ENCODE assay signal across 28 cellular contexts in genomic region chr13:37923236-37923635, GRCh38. TPM values are rescaled to one million over a fixed set of nuclear protein-coding genes. Genes with fewer than 3 reads are reported as not detected.
"Had no signal": no experiment of that assay in that cellular context is flagged by ENCODE, and none has a peak within 500 bp of the region (broad histone marks: within the 10 kb centered on the region; RNA-seq: fewer than 3 reads in every experiment).

No MANE protein-coding gene starts in this region.

- H3K4me1 Mint-ChIP-seq: activated B cell treated with CpG ODN at 0.5 μM for 24 hours; activated T-helper 17 cell treated with anti-CD3 and anti-CD28 coated beads, Interleukin-2, amount 50 U/mL, for 72 hours; naive thymus-derived CD4-positive, alpha-beta T cell; stimulated activated effector memory CD8-positive, alpha-beta T cell treated with anti-CD3 and anti-CD28 coated beads, Interleukin-12 subunit alpha, Interleukin-12 subunit beta, amount 100 ng/mL, for 72 hours; T-helper 17 cell had no signal

- ATAC-seq: activated CD8-positive, alpha-beta T cell treated with anti-CD3 and anti-CD28 coated beads for 36 hours; activated naive CD4-positive, alpha-beta T cell treated with anti-CD3 and anti-CD28 coated beads, Interleukin-2, amount 50 U/mL, for 72 hours; activated T-cell treated with anti-CD3 and anti-CD28 coated beads, Interleukin-2, amount 50 U/mL, for 4 hours; activated T-helper 17 cell treated with anti-CD3 and anti-CD28 coated beads, Interleukin-2, amount 50 U/mL, for 72 hours; body of pancreas; naive thymus-derived CD4-positive, alpha-beta T cell; pancreas; sciatic nerve; stimulated activated effector memory CD8-positive, alpha-beta T cell treated with anti-CD3 and anti-CD28 coated beads, Interleukin-12 subunit alpha, Interleukin-12 subunit beta, amount 100 ng/mL, for 72 hours; T-helper 17 cell had no signal

- H3K27ac ChIP-seq: body of pancreas, pancreas, prostate gland, skin epidermis, upper lobe of left lung had no signal

- H3K27me3 Mint-ChIP-seq: activated B cell treated with CpG ODN at 0.5 μM for 24 hours; activated CD8-positive, alpha-beta T cell treated with anti-CD3 and anti-CD28 coated beads for 36 hours; activated T-helper 17 cell treated with anti-CD3 and anti-CD28 coated beads, Interleukin-2, amount 50 U/mL, for 72 hours; naive thymus-derived CD4-positive, alpha-beta T cell; stimulated activated naive CD8-positive, alpha-beta T cell treated with anti-CD3 and anti-CD28 coated beads, Interleukin-15, Interleukin-2, amounts not matched to agents 100 ng/mL and 50 ng/mL, for 24 hours; T-helper 17 cell had no signal

- H3K9me3 ChIP-seq: body of pancreas, pancreas, prostate gland, upper lobe of left lung had no signal

- H3K4me3 ChIP-seq: body of pancreas, pancreas, prostate gland, skin epidermis, upper lobe of left lung had no signal

- H3K4me3 Mint-ChIP-seq: activated B cell treated with CpG ODN at 0.5 μM for 24 hours; activated CD8-positive, alpha-beta T cell treated with anti-CD3 and anti-CD28 coated beads for 36 hours; activated T-cell treated with anti-CD3 and anti-CD28 coated beads, Interleukin-2, amount 50 U/mL, for 4 hours; activated T-helper 17 cell treated with anti-CD3 and anti-CD28 coated beads, Interleukin-2, amount 50 U/mL, for 72 hours; naive thymus-derived CD4-positive, alpha-beta T cell; stimulated activated effector memory CD8-positive, alpha-beta T cell treated with anti-CD3 and anti-CD28 coated beads, Interleukin-12 subunit alpha, Interleukin-12 subunit beta, amount 100 ng/mL, for 72 hours; stimulated activated naive CD8-positive, alpha-beta T cell treated with anti-CD3 and anti-CD28 coated beads, Interleukin-15, Interleukin-2, amounts not matched to agents 100 ng/mL and 50 ng/mL, for 24 hours; T-helper 17 cell had no signal

- H3K4me1 ChIP-seq: pancreas, prostate gland, upper lobe of left lung had no signal

- H3K36me3 ChIP-seq: pancreas, prostate gland, upper lobe of left lung had no signal

- H3K9me3 Mint-ChIP-seq: activated CD8-positive, alpha-beta T cell treated with anti-CD3 and anti-CD28 coated beads for 36 hours; activated naive CD4-positive, alpha-beta T cell treated with anti-CD3 and anti-CD28 coated beads, Interleukin-2, amount 50 U/mL, for 72 hours; activated T-cell treated with anti-CD3 and anti-CD28 coated beads, Interleukin-2, amount 50 U/mL, for 4 hours; activated T-helper 17 cell treated with anti-CD3 and anti-CD28 coated beads, Interleukin-2, amount 50 U/mL, for 72 hours; stimulated activated naive CD8-positive, alpha-beta T cell treated with anti-CD3 and anti-CD28 coated beads, Interleukin-15, Interleukin-2, amounts not matched to agents 100 ng/mL and 50 ng/mL, for 24 hours had no signal

- H3K27ac Mint-ChIP-seq: activated B cell treated with CpG ODN at 0.5 μM for 24 hours; activated CD8-positive, alpha-beta T cell treated with anti-CD3 and anti-CD28 coated beads for 36 hours; activated naive CD4-positive, alpha-beta T cell treated with anti-CD3 and anti-CD28 coated beads, Interleukin-2, amount 50 U/mL, for 72 hours; activated T-helper 17 cell treated with anti-CD3 and anti-CD28 coated beads, Interleukin-2, amount 50 U/mL, for 72 hours; stimulated activated effector memory CD8-positive, alpha-beta T cell treated with anti-CD3 and anti-CD28 coated beads, Interleukin-12 subunit alpha, Interleukin-12 subunit beta, amount 100 ng/mL, for 72 hours; stimulated activated naive CD8-positive, alpha-beta T cell treated with anti-CD3 and anti-CD28 coated beads, Interleukin-15, Interleukin-2, amounts not matched to agents 100 ng/mL and 50 ng/mL, for 24 hours; T-helper 17 cell had no signal

- H3K27me3 ChIP-seq: body of pancreas, pancreas, upper lobe of left lung had no signal

- DNase-seq: activated B cell treated with CpG ODN at 0.5 μM for 24 hours; activated CD4-positive, alpha-beta T cell treated with anti-CD3 and anti-CD28 coated beads, Interleukin-2, amount 50 U/mL, for 1 hour; activated CD8-positive, alpha-beta T cell treated with anti-CD3 and anti-CD28 coated beads for 36 hours; activated gamma-delta T cell treated with Interleukin-2 at 50 U/mL for 16 hours; activated T-cell treated with anti-CD3 and anti-CD28 coated beads, Interleukin-2, amount 50 U/mL, for 4 hours; aorta; body of pancreas; dermis blood vessel endothelial cell; effector CD4-positive, alpha-beta T cell; kidney; midbrain; naive thymus-derived CD4-positive, alpha-beta T cell; pancreas; retina; stimulated activated CD4-positive, alpha-beta T cell treated with anti-CD3 and anti-CD28 coated beads, Interleukin-12 subunit alpha, Interleukin-12 subunit beta, amount 100 ng/mL, for 4 hours; stimulated activated CD4-positive, alpha-beta T cell treated with anti-CD3 and anti-CD28 coated beads, Interleukin-4, amount 100 ng/mL, for 1 hour; T-helper 17 cell; T1000; upper lobe of left lung had no signal

- FAIRE-seq: colon, frontal cortex, kidney, pancreas had no signal

- H3K36me3 Mint-ChIP-seq: activated naive CD4-positive, alpha-beta T cell treated with anti-CD3 and anti-CD28 coated beads, Interleukin-2, amount 50 U/mL, for 72 hours; naive thymus-derived CD4-positive, alpha-beta T cell; stimulated activated effector memory CD8-positive, alpha-beta T cell treated with anti-CD3 and anti-CD28 coated beads, Interleukin-12 subunit alpha, Interleukin-12 subunit beta, amount 100 ng/mL, for 72 hours had no signal

RNA-seq across cellular contexts. Expression of gene TRPC4, which starts 53.7 kb away (rescaled TPM):
- total RNA-seq: activated B cell treated with CpG ODN at 0.5 μM for 24 hours; activated CD8-positive, alpha-beta T cell treated with anti-CD3 and anti-CD28 coated beads for 36 hours; activated naive CD4-positive, alpha-beta T cell treated with anti-CD3 and anti-CD28 coated beads, Interleukin-2, amount 50 U/mL, for 72 hours; activated T-cell treated with anti-CD3 and anti-CD28 coated beads, Interleukin-2, amount 50 U/mL, for 4 hours; activated T-helper 17 cell treated with anti-CD3 and anti-CD28 coated beads, Interleukin-2, amount 50 U/mL, for 72 hours; naive thymus-derived CD4-positive, alpha-beta T cell; T-helper 17 cell had no signal
- polyA plus RNA-seq: naive thymus-derived CD4-positive, alpha-beta T cell had no signal
